ENCODE assay signal across 1 cellular context in genomic region chr22:35135165-35135564, GRCh38.
TF ChIP-seq lines count a peak whose summit lies in the region.

No MANE protein-coding gene starts in this region.

TF ChIP-seq in GM23338, 12 proteins besides CTCF, POLR2A, EP300 and RAD21 (continued from another document):
- no peak for TF ChIP-seq ZNF462 (CRISPR knock-in tag; IDR thresholded peaks at IDR 0.05)
- no peak for TF ChIP-seq ZNF331 (CRISPR knock-in tag; IDR thresholded peaks at IDR 0.05; ENCODE audit: low read depth)
- no peak for TF ChIP-seq STAT1 (IDR thresholded peaks at IDR 0.05; ENCODE audit: unreplicated experiment)
- TF ChIP-seq EZH2 (IDR thresholded peaks at IDR 0.05; ENCODE audit: low read depth, unreplicated experiment), result no peak
- TF ChIP-seq CREB1 (CRISPR knock-in tag; IDR thresholded peaks at IDR 0.05; ENCODE audit: low read depth), result no peak
- TF ChIP-seq ETS1 (IDR thresholded peaks at IDR 0.05), result no peak
- TF ChIP-seq REST (IDR thresholded peaks at IDR 0.05; ENCODE audit: unreplicated experiment), result no peak
- TF ChIP-seq ZNF114 (CRISPR knock-in tag; IDR thresholded peaks at IDR 0.05), result no peak
- TF ChIP-seq NANOG (IDR thresholded peaks at IDR 0.05; ENCODE audit: borderline replicate concordance), result no peak
